Comparison of ENCODE assay signal across 14 cellular contexts in the genomic region with DNA sequence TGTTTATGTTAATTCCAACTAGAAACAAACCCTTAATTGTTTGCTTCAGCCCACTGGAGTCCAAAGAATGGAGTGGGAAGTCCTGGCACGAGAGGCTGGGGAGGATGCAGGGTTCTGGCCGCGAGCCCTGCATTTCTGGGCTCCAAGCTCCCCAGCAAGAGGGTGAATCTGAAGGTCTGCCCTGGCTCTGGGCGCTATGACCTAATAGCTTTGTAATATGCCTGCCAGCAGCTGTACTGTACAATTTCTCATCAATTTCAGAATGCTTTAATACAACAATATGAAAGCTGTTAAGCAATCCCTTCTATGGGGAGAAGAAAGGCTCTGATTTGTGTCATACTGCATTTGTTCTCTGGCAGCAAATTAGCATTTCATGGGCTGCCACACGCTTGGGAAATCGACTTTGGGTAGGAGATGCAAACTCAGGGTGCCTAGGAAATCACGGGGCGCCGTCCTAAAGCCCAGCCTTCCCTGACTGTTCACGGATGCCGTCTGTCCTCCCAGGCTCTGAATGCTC. TPM values are rescaled to one million over a fixed set of nuclear protein-coding genes. Genes with fewer than 3 reads are reported as not detected.
DNase-seq lines count a peak whose midpoint lies in the region; ATAC-seq and TF ChIP-seq lines count a peak whose summit lies in the region.
"Had no signal": no experiment of that assay in that cellular context is flagged by ENCODE, and none has a peak within 500 bp of the region (broad histone marks: within the 10 kb centered on the region; RNA-seq: fewer than 3 reads in every experiment).

No MANE protein-coding gene starts in this region.

- peaks cover 0 to 3% of the 10 kb centered on the region in 2 donors for H3K4me1 ChIP-seq in thyroid gland

- intact Hi-C loops in thyroid gland (cut with DNase I): no loop called here

- H3K9me3 ChIP-seq in thyroid gland: no peaks in the 10 kb centered on the region

- 79 to 80% methylated on average over 11 of the region's 11 CpGs for WGBS in thyroid gland, 2 donors

- no peak for TF ChIP-seq CTCF in thyroid gland (IDR thresholded peaks at IDR 0.05)

- no peak overlapping the region for H3K4me3 ChIP-seq in skin epidermis
- H3K4me3 ChIP-seq in thyroid gland (replicated peaks in 1 of 3): no peak overlapping the region

- ATAC-seq in activated CD8-positive, alpha-beta memory T cell treated with anti-CD3 and anti-CD28 coated beads, Interleukin-2, amount 10 ng/mL, durations not matched to agents 7 days and 5 days: no peak
- ATAC-seq in HG03139 (IDR thresholded peaks at IDR 0.05; ENCODE audit: unreplicated experiment): no peak
- ATAC-seq: HepG2, Panc1 had no signal

- H3K36me3 ChIP-seq in thyroid gland: peaks cover 28 to 40% of the 10 kb centered on the region in 2 donors

- CTCF ChIA-PET in activated CD8-positive, alpha-beta memory T cell treated with anti-CD3 and anti-CD28 coated beads, Interleukin-2, amount 10 ng/mL, durations not matched to agents 7 days and 5 days (lab: Charles Lee): no interaction called here
- CTCF ChIA-PET in activated naive CD4-positive, alpha-beta T cell treated with anti-CD3 and anti-CD28 coated beads, Interleukin-2, amount 10 ng/mL, durations not matched to agents 7 days and 5 days (lab: Charles Lee): interaction anchor here (0.6 kb wide), 1 partner anchor 14 kb away, joined by 3 read pairs; no protein-coding TSS in a partner anchor

- TF ChIP-seq POLR2A in thyroid gland (IDR thresholded peaks at IDR 0.05): no peak

- peaks cover 1% of the 10 kb centered on the region for H3K9me3 Mint-ChIP-seq in activated CD8-positive, alpha-beta memory T cell treated with anti-CD3 and anti-CD28 coated beads, Interleukin-2, amount 10 ng/mL, durations not matched to agents 7 days and 5 days (ENCODE audit: low read depth)
- H3K9me3 Mint-ChIP-seq in activated naive CD4-positive, alpha-beta T cell treated with anti-CD3 and anti-CD28 coated beads, Interleukin-2, amount 10 ng/mL, durations not matched to agents 7 days and 5 days: peaks cover 5% of the 10 kb centered on the region

- DNase-seq in ELR (ENCODE audit: low read depth) (peak; percentile 16), cerebellar cortex (ENCODE audit: low spot score) (peak; percentile 62), hypothalamus (lab: John Stamatoyannopoulos, UW) (peak in 42 of 51 donors; percentile 7 to 87 (median 59)), thyroid gland (no peak)
- no peak for DNase-seq in activated CD8-positive, alpha-beta memory T cell treated with anti-CD3 and anti-CD28 coated beads, Interleukin-2, amount 10 ng/mL, durations not matched to agents 7 days and 5 days
- DNase-seq in activated naive CD4-positive, alpha-beta T cell treated with anti-CD3 and anti-CD28 coated beads, Interleukin-2, amount 10 ng/mL, durations not matched to agents 7 days and 5 days: no peak
- DNase-seq: CD8-positive, alpha-beta memory T cell; effector CD8-positive, alpha-beta T cell; kidney glomerular epithelial cell; NCI-H2107 had no signal

- no peak overlapping the region for H3K27ac Mint-ChIP-seq in activated CD8-positive, alpha-beta memory T cell treated with anti-CD3 and anti-CD28 coated beads, Interleukin-2, amount 10 ng/mL, durations not matched to agents 7 days and 5 days
- H3K27ac Mint-ChIP-seq in activated naive CD4-positive, alpha-beta T cell treated with anti-CD3 and anti-CD28 coated beads, Interleukin-2, amount 10 ng/mL, durations not matched to agents 7 days and 5 days: no peak overlapping the region

- H3K36me3 Mint-ChIP-seq in activated CD8-positive, alpha-beta memory T cell treated with anti-CD3 and anti-CD28 coated beads, Interleukin-2, amount 10 ng/mL, durations not matched to agents 7 days and 5 days: peaks cover 52% of the 10 kb centered on the region
- peaks cover 49% of the 10 kb centered on the region for H3K36me3 Mint-ChIP-seq in activated naive CD4-positive, alpha-beta T cell treated with anti-CD3 and anti-CD28 coated beads, Interleukin-2, amount 10 ng/mL, durations not matched to agents 7 days and 5 days

- no peak overlapping the region for H3K4me3 Mint-ChIP-seq in activated CD8-positive, alpha-beta memory T cell treated with anti-CD3 and anti-CD28 coated beads, Interleukin-2, amount 10 ng/mL, durations not matched to agents 7 days and 5 days
- H3K4me3 Mint-ChIP-seq in activated naive CD4-positive, alpha-beta T cell treated with anti-CD3 and anti-CD28 coated beads, Interleukin-2, amount 10 ng/mL, durations not matched to agents 7 days and 5 days: no peak overlapping the region

- H3K27me3 Mint-ChIP-seq in activated CD8-positive, alpha-beta memory T cell treated with anti-CD3 and anti-CD28 coated beads, Interleukin-2, amount 10 ng/mL, durations not matched to agents 7 days and 5 days: no peaks in the 10 kb centered on the region
- no peaks in the 10 kb centered on the region for H3K27me3 Mint-ChIP-seq in activated naive CD4-positive, alpha-beta T cell treated with anti-CD3 and anti-CD28 coated beads, Interleukin-2, amount 10 ng/mL, durations not matched to agents 7 days and 5 days
- H3K27me3 Mint-ChIP-seq: CD8-positive, alpha-beta memory T cell had no signal

- H3K4me1 Mint-ChIP-seq in activated CD8-positive, alpha-beta memory T cell treated with anti-CD3 and anti-CD28 coated beads, Interleukin-2, amount 10 ng/mL, durations not matched to agents 7 days and 5 days: no peaks in the 10 kb centered on the region
- no peaks in the 10 kb centered on the region for H3K4me1 Mint-ChIP-seq in activated naive CD4-positive, alpha-beta T cell treated with anti-CD3 and anti-CD28 coated beads, Interleukin-2, amount 10 ng/mL, durations not matched to agents 7 days and 5 days

- H3K27me3 ChIP-seq in thyroid gland: no peaks in the 10 kb centered on the region

- H3K27ac ChIP-seq in skin epidermis: peak overlapping the region in 17 of 21 experiments; percentile 0 to 80 (median 50)
- H3K27ac ChIP-seq in thyroid gland: no peak overlapping the region

RNA-seq across cellular contexts. Expression of a gene that starts 43.8 kb away (rescaled TPM):
- 10 to 100 TPM; 58.8 to 59.0 TPM for total RNA-seq in activated CD8-positive, alpha-beta memory T cell treated with anti-CD3 and anti-CD28 coated beads, Interleukin-2, amount 10 ng/mL, durations not matched to agents 7 days and 5 days
- 10 to 100 TPM; 56.0 to 77.7 (median 59.5) TPM for total RNA-seq in thyroid gland

Comparison
In these comparisons a context has a peak if more than half of its experiments do, and no peak if none do; other contexts are left out.
1. DNase-seq: peak in ELR (single experiment), cerebellar cortex (single experiment) and hypothalamus (42 of 51); none in activated CD8-positive, alpha-beta memory T cell treated with anti-CD3 and anti-CD28 coated beads, Interleukin-2, amount 10 ng/mL, durations not matched to agents 7 days and 5 days (single experiment), thyroid gland (0 of 2) and activated naive CD4-positive, alpha-beta T cell treated with anti-CD3 and anti-CD28 coated beads, Interleukin-2, amount 10 ng/mL, durations not matched to agents 7 days and 5 days (single experiment).
2. H3K27ac ChIP-seq: peak in skin epidermis (17 of 21); none in thyroid gland (0 of 3).